Comparison of ENCODE assay signal across 10 cellular contexts in the genomic region with DNA sequence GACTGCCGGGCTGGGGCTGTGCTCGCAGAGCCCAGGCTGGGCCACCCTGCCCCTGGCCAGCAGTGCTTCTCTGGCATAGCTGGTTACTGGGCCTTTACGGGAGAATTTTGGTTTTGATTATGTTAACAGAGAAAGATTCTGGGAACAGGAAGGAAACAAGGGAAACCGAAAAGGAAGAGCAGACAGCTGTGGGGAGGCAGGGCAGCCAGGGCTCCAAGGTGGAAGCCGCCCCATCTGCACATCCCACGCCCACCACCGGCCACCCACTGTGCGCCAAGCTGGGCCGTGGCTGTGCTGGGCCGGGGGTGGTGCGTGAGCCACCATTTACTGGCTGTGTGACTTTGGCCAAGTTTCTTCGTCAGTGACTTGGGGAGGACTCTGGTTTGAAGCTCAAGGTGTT. TPM values are rescaled to one million over a fixed set of nuclear protein-coding genes. Genes with fewer than 3 reads are reported as not detected.
A peak's percentile ranks its signal among the peaks of the same experiment; 100 is the strongest.
DNase-seq lines count a peak whose midpoint lies in the region; ATAC-seq, FAIRE-seq and TF ChIP-seq lines count a peak whose summit lies in the region.
"Had no signal": no experiment of that assay in that cellular context is flagged by ENCODE, and none has a peak within 500 bp of the region (broad histone marks: within the 10 kb centered on the region; RNA-seq: fewer than 3 reads in every experiment).

No MANE protein-coding gene starts in this region.

- H3K4me3 ChIP-seq in HepG2 (replicated peaks in 1 of 3; ENCODE audit: insufficient read depth in 1 of 3, low read depth in 2 of 3, low read length in 3 of 3) (no peak overlapping the region; a peak in 1 of 6 replicates), urinary bladder (ENCODE audit: low read depth, low read length) (peak overlapping the region; percentile 25)

- H2AFZ ChIP-seq in HepG2 (ENCODE audit: low read length): no peak overlapping the region

- intact Hi-C loops in Right ventricle myocardium superior (cut with DNase I): no loop called here
- intact Hi-C loops in cardiac septum (cut with DNase I): no loop called here
- intact Hi-C loops in HepG2 (cut with micrococcal nuclease; ENCODE audit: unreplicated experiment): no loop called here

- peak overlapping the region; percentile 99 for H3K27ac Mint-ChIP-seq in activated CD4-positive, alpha-beta memory T cell treated with anti-CD3 and anti-CD28 coated beads, Interleukin-2, amount 10 ng/mL, durations not matched to agents 7 days and 5 days

- peaks cover 43% of the 10 kb centered on the region for H3K4me1 ChIP-seq in HepG2 (ENCODE audit: insufficient read depth, low read length)
- peaks cover 4% of the 10 kb centered on the region for H3K4me1 ChIP-seq in urinary bladder (ENCODE audit: insufficient read depth)
- H3K4me1 ChIP-seq: foreskin keratinocyte had no signal

- H3K27me3 ChIP-seq in HepG2 (ENCODE audit: control insufficient read depth in 1 of 2, insufficient read depth in 2 of 2, low read length in 2 of 2): no peaks in the 10 kb centered on the region
- H3K27me3 ChIP-seq: foreskin keratinocyte had no signal

- POLR2A ChIA-PET in activated CD4-positive, alpha-beta memory T cell treated with anti-CD3 and anti-CD28 coated beads, Interleukin-2, amount 10 ng/mL, durations not matched to agents 7 days and 5 days (lab: Charles Lee): interaction anchor here (0.7 to 6.5 kb wide), 17 partner anchors 8 to 394 kb away, joined by 3 to 86 read pairs (median 5); a partner anchor contains a TSS
- POLR2A ChIA-PET in HepG2 (lab: Yijun Ruan, JAX): interaction anchor here (1.4 kb wide), 1 partner anchor 12 kb away, joined by 5 read pairs; no protein-coding TSS in a partner anchor

- peak overlapping the region; percentile 82 for H3K4me3 Mint-ChIP-seq in activated CD4-positive, alpha-beta memory T cell treated with anti-CD3 and anti-CD28 coated beads, Interleukin-2, amount 10 ng/mL, durations not matched to agents 7 days and 5 days

- no peak for TF ChIP-seq CTCF in HepG2 (CRISPR knock-in tag; IDR thresholded peaks at IDR 0.05)

- H3K4me2 ChIP-seq in HepG2 (ENCODE audit: low read depth, low read length): no peak overlapping the region

- peaks cover 54% of the 10 kb centered on the region for H3K36me3 Mint-ChIP-seq in activated CD4-positive, alpha-beta memory T cell treated with anti-CD3 and anti-CD28 coated beads, Interleukin-2, amount 10 ng/mL, durations not matched to agents 7 days and 5 days (ENCODE audit: low read depth)

- H4K20me1 ChIP-seq in HepG2 (ENCODE audit: insufficient read depth, low read length): peaks cover 17% of the 10 kb centered on the region; the same call in 1 of the 2 replicates

- H3K27ac ChIP-seq in HepG2 (ENCODE audit: extremely low read length, insufficient read depth, low read length): peak overlapping the region; percentile 23
- H3K27ac ChIP-seq in urinary bladder (ENCODE audit: low read depth): no peak overlapping the region
- H3K27ac ChIP-seq: foreskin keratinocyte had no signal

- H3K9me3 ChIP-seq in HepG2 (ENCODE audit: low read length): no peaks in the 10 kb centered on the region

- whole genome bisulfite sequencing in HepG2 (ENCODE audit: low lambda C conversion rate): 89% methylated on average over 10 of the region's 12 CpGs
- WGBS in urinary bladder: 52% methylated on average over 12 of the region's 12 CpGs

- CTCF ChIA-PET in activated CD4-positive, alpha-beta memory T cell treated with anti-CD3 and anti-CD28 coated beads, Interleukin-2, amount 10 ng/mL, durations not matched to agents 7 days and 5 days (lab: Charles Lee): interaction anchor here (1.1 to 1.2 kb wide), 2 partner anchors 50 to 141 kb away, joined by 4 to 5 read pairs; no protein-coding TSS in a partner anchor
- CTCF ChIA-PET in HepG2 (lab: Yijun Ruan, JAX; ENCODE audit: low intra/inter-chr PET ratio, low total read pairs): no interaction called here

- no peak for TF ChIP-seq POLR2A in HepG2 (IDR thresholded peaks at IDR 0.05; ENCODE audit: insufficient read depth in 1 of 2, low read depth in 2 of 2, low read length in 2 of 2)

- TF ChIP-seq RAD21 in HepG2 (CRISPR knock-in tag; IDR thresholded peaks at IDR 0.05): no peak

- peaks cover 0 to 5% of the 10 kb centered on the region in 2 experiments; a peak in 1 of 5 replicates for H3K36me3 ChIP-seq in HepG2 (replicated peaks in 1 of 2; ENCODE audit: control insufficient read depth in 1 of 2, insufficient read depth in 2 of 2, low read length in 2 of 2)
- H3K36me3 ChIP-seq in urinary bladder (ENCODE audit: insufficient read depth): no peaks in the 10 kb centered on the region

- H3K9ac ChIP-seq in HepG2 (ENCODE audit: insufficient read depth, low read depth, low read length): no peak overlapping the region

- no peak for TF ChIP-seq EP300 in HepG2 (IDR thresholded peaks at IDR 0.05; ENCODE audit: low read depth in 2 of 2, low read length in 2 of 2)
- TF ChIP-seq EP300 in HepG2 (CRISPR knock-in tag; IDR thresholded peaks at IDR 0.05; ENCODE audit: borderline replicate concordance): no peak

- no TSS peak for BruUV-seq in HepG2 (replicated peaks; lab: Mats Ljungman, UMichigan)

- in situ Hi-C loops in HepG2 (cut with HindIII; ENCODE audit: extremely low pct_ligation_motif_present, low pct_unique_long_range_greater_than_20kb): no loop called here

- FAIRE-seq in HepG2 (lab: Jason Lieb, UNC): no peak

- H3K79me2 ChIP-seq in HepG2 (ENCODE audit: insufficient read depth, low read length): peaks cover 9% of the 10 kb centered on the region

- no peaks in the 10 kb centered on the region for H3K9me3 Mint-ChIP-seq in activated CD4-positive, alpha-beta memory T cell treated with anti-CD3 and anti-CD28 coated beads, Interleukin-2, amount 10 ng/mL, durations not matched to agents 7 days and 5 days

- DNase-seq in Right ventricle myocardium superior (no peak), cardiac septum (ENCODE audit: low spot score) (no peak), HepG2 (ENCODE audit: low spot score) (no peak)
- no peak for DNase-seq in activated CD4-positive, alpha-beta memory T cell treated with anti-CD3 and anti-CD28 coated beads, Interleukin-2, amount 10 ng/mL, durations not matched to agents 7 days and 5 days
- no peak for DNase-seq in activated effector memory CD4-positive, alpha-beta T cell treated with anti-CD3 and anti-CD28 coated beads, Interleukin-2, amount 50 U/mL, for 16 hours
- DNase-seq in effector CD8-positive, alpha-beta T cell (lab: John Stamatoyannopoulos, UW): no peak
- DNase-seq: DMS79, foreskin keratinocyte had no signal

- no peaks in the 10 kb centered on the region for H3K27me3 Mint-ChIP-seq in activated CD4-positive, alpha-beta memory T cell treated with anti-CD3 and anti-CD28 coated beads, Interleukin-2, amount 10 ng/mL, durations not matched to agents 7 days and 5 days

- ATAC-seq in Right ventricle myocardium superior (ENCODE audit: poor library complexity) (peak; percentile 4), HepG2 (peak; percentile 9; the same call in 1 of the 3 replicates), GM18520 (IDR thresholded peaks at IDR 0.05; ENCODE audit: unreplicated experiment) (no peak)
- ATAC-seq: foreskin keratinocyte had no signal

- peaks cover 66% of the 10 kb centered on the region for H3K4me1 Mint-ChIP-seq in activated CD4-positive, alpha-beta memory T cell treated with anti-CD3 and anti-CD28 coated beads, Interleukin-2, amount 10 ng/mL, durations not matched to agents 7 days and 5 days

RNA-seq across cellular contexts. Expression of a gene that starts 20.1 kb away (rescaled TPM):
- total RNA-seq in Right ventricle myocardium superior (24.9 TPM), cardiac septum (19.1 TPM), HepG2 (2016; rRNA removed; fragmentation: Illumina TruSeq; extraction: Trizol) (7.0 and 16.9 TPM in 2 replicates), urinary bladder (26.0 TPM)
- 10 to 100 TPM; 77.0 to 80.3 TPM for total RNA-seq in activated CD4-positive, alpha-beta memory T cell treated with anti-CD3 and anti-CD28 coated beads, Interleukin-2, amount 10 ng/mL, durations not matched to agents 7 days and 5 days
- 8.3 and 8.9 TPM in 2 replicates for total RNA-seq in HepG2 (2016; cell fraction: cytosol; rRNA removed; fragmentation: Illumina TruSeq; extraction: Trizol; ENCODE audit: low read depth)
- total RNA-seq in HepG2 (2016; cell fraction: insoluble cytoplasmic fraction; rRNA removed; fragmentation: Illumina TruSeq; extraction: Trizol): 6.0 and 17.5 TPM in 2 replicates
- total RNA-seq in HepG2 (2016; cell fraction: membrane; rRNA removed; fragmentation: Illumina TruSeq; extraction: Trizol): 10.1 and 13.2 TPM in 2 replicates
- 24.2 and 26.2 TPM in 2 replicates for total RNA-seq in HepG2 (2016; cell fraction: nucleus; rRNA removed; fragmentation: Illumina TruSeq; extraction: Trizol)
- polyA plus RNA-seq in HepG2 (2011; rRNA removed) (34.5 and 38.6 TPM in 2 replicates), urinary bladder (18.8 TPM)
- 9.0 and 10.4 TPM in 2 replicates for polyA plus RNA-seq in HepG2 (2011; cell fraction: cytosol; rRNA removed)
- 190 and 200 TPM in 2 replicates for polyA plus RNA-seq in HepG2 (2011; cell fraction: nucleus; rRNA removed)
- polyA plus RNA-seq in HepG2 (2012): 8.5 and 20.0 TPM in 2 replicates
- 8.6 and 9.1 TPM in 2 replicates for polyA plus RNA-seq in HepG2 (2016; cell fraction: cytosol; fragmentation: Illumina TruSeq; extraction: Trizol; ENCODE audit: low read depth)
- 8.9 and 10.1 TPM in 2 replicates for polyA plus RNA-seq in HepG2 (2016; cell fraction: insoluble cytoplasmic fraction; fragmentation: Illumina TruSeq; extraction: Trizol; ENCODE audit: low read depth)
- 12.6 and 15.4 TPM in 2 replicates for polyA plus RNA-seq in HepG2 (2016; cell fraction: membrane; fragmentation: Illumina TruSeq; extraction: Trizol; ENCODE audit: low read depth)
- 68.6 and 68.9 TPM in 2 replicates for polyA plus RNA-seq in HepG2 (2016; cell fraction: nucleus; fragmentation: Illumina TruSeq; extraction: Trizol; ENCODE audit: insufficient read depth, low read depth)
- 33.1 and 43.4 TPM in 2 replicates for polyA minus RNA-seq in HepG2 (2011; rRNA and poly(A)+ RNA removed; ENCODE audit: low replicate concordance)
- polyA minus RNA-seq in HepG2 (2011; cell fraction: cytosol; rRNA and poly(A)+ RNA removed): 8.4 and 8.5 TPM in 2 replicates
- 60.7 and 63.2 TPM in 2 replicates for polyA minus RNA-seq in HepG2 (2011; cell fraction: nucleus; rRNA and poly(A)+ RNA removed)

RNA-seq across cellular contexts. Expression of a gene that starts 30.7 kb away (rescaled TPM):
- total RNA-seq in Right ventricle myocardium superior: 217 TPM
- 213 TPM for total RNA-seq in cardiac septum
- 100 to 1,000 TPM; 266 to 277 TPM for total RNA-seq in activated CD4-positive, alpha-beta memory T cell treated with anti-CD3 and anti-CD28 coated beads, Interleukin-2, amount 10 ng/mL, durations not matched to agents 7 days and 5 days
- 122 and 133 TPM in 2 replicates for total RNA-seq in HepG2 (2016; rRNA removed; fragmentation: Illumina TruSeq; extraction: Trizol)
- total RNA-seq in HepG2 (2016; cell fraction: cytosol; rRNA removed; fragmentation: Illumina TruSeq; extraction: Trizol; ENCODE audit: low read depth): 25.1 and 28.0 TPM in 2 replicates
- 104 and 117 TPM in 2 replicates for total RNA-seq in HepG2 (2016; cell fraction: insoluble cytoplasmic fraction; rRNA removed; fragmentation: Illumina TruSeq; extraction: Trizol)
- total RNA-seq in HepG2 (2016; cell fraction: membrane; rRNA removed; fragmentation: Illumina TruSeq; extraction: Trizol): 56.9 and 59.3 TPM in 2 replicates
- 109 and 119 TPM in 2 replicates for total RNA-seq in HepG2 (2016; cell fraction: nucleus; rRNA removed; fragmentation: Illumina TruSeq; extraction: Trizol)
- 73.9 and 76.3 TPM in 2 replicates for polyA plus RNA-seq in HepG2 (2011; rRNA removed)
- 48.1 and 66.3 TPM in 2 replicates for polyA plus RNA-seq in HepG2 (2011; cell fraction: cytosol; rRNA removed)
- polyA plus RNA-seq in HepG2 (2011; cell fraction: nucleus; rRNA removed): 210 and 221 TPM in 2 replicates
- 70.7 and 77.6 TPM in 2 replicates for polyA plus RNA-seq in HepG2 (2012)
- polyA plus RNA-seq in HepG2 (2016; cell fraction: cytosol; fragmentation: Illumina TruSeq; extraction: Trizol; ENCODE audit: low read depth): 11.6 and 13.4 TPM in 2 replicates
- 90.6 and 120 TPM in 2 replicates for polyA plus RNA-seq in HepG2 (2016; cell fraction: insoluble cytoplasmic fraction; fragmentation: Illumina TruSeq; extraction: Trizol; ENCODE audit: low read depth)
- polyA plus RNA-seq in HepG2 (2016; cell fraction: membrane; fragmentation: Illumina TruSeq; extraction: Trizol; ENCODE audit: low read depth): 40.3 and 41.9 TPM in 2 replicates
- polyA plus RNA-seq in HepG2 (2016; cell fraction: nucleus; fragmentation: Illumina TruSeq; extraction: Trizol; ENCODE audit: insufficient read depth, low read depth): 163 and 167 TPM in 2 replicates
- polyA minus RNA-seq in HepG2 (2011; rRNA and poly(A)+ RNA removed; ENCODE audit: low replicate concordance): 28.2 and 90.0 TPM in 2 replicates
- 43.0 and 48.4 TPM in 2 replicates for polyA minus RNA-seq in HepG2 (2011; cell fraction: cytosol; rRNA and poly(A)+ RNA removed)
- polyA minus RNA-seq in HepG2 (2011; cell fraction: nucleus; rRNA and poly(A)+ RNA removed): 99.5 and 109 TPM in 2 replicates
- 224 TPM for total RNA-seq in urinary bladder
- polyA plus RNA-seq in urinary bladder: 277 TPM

RNA-seq across cellular contexts. Expression of a gene that starts 56.8 kb away (rescaled TPM):
- 25.9 TPM for total RNA-seq in Right ventricle myocardium superior
- 22.6 TPM for total RNA-seq in cardiac septum
- 10 to 100 TPM; 56.1 to 58.4 TPM for total RNA-seq in activated CD4-positive, alpha-beta memory T cell treated with anti-CD3 and anti-CD28 coated beads, Interleukin-2, amount 10 ng/mL, durations not matched to agents 7 days and 5 days
- 28.5 and 38.0 TPM in 2 replicates for total RNA-seq in HepG2 (2016; rRNA removed; fragmentation: Illumina TruSeq; extraction: Trizol)
- total RNA-seq in HepG2 (2016; cell fraction: cytosol; rRNA removed; fragmentation: Illumina TruSeq; extraction: Trizol; ENCODE audit: low read depth): 51.3 and 56.9 TPM in 2 replicates
- 23.8 and 37.4 TPM in 2 replicates for total RNA-seq in HepG2 (2016; cell fraction: insoluble cytoplasmic fraction; rRNA removed; fragmentation: Illumina TruSeq; extraction: Trizol)
- total RNA-seq in HepG2 (2016; cell fraction: membrane; rRNA removed; fragmentation: Illumina TruSeq; extraction: Trizol): 75.6 and 77.4 TPM in 2 replicates
- 22.8 and 24.6 TPM in 2 replicates for total RNA-seq in HepG2 (2016; cell fraction: nucleus; rRNA removed; fragmentation: Illumina TruSeq; extraction: Trizol)
- polyA plus RNA-seq in HepG2 (2011; rRNA removed): 25.6 and 30.1 TPM in 2 replicates
- 24.2 and 29.8 TPM in 2 replicates for polyA plus RNA-seq in HepG2 (2011; cell fraction: cytosol; rRNA removed)
- 85.8 and 92.8 TPM in 2 replicates for polyA plus RNA-seq in HepG2 (2011; cell fraction: nucleus; rRNA removed)
- polyA plus RNA-seq in HepG2 (2012): 14.3 and 23.5 TPM in 2 replicates
- 52.0 and 56.1 TPM in 2 replicates for polyA plus RNA-seq in HepG2 (2016; cell fraction: cytosol; fragmentation: Illumina TruSeq; extraction: Trizol; ENCODE audit: low read depth)
- 25.2 and 28.5 TPM in 2 replicates for polyA plus RNA-seq in HepG2 (2016; cell fraction: insoluble cytoplasmic fraction; fragmentation: Illumina TruSeq; extraction: Trizol; ENCODE audit: low read depth)
- 60.4 and 61.0 TPM in 2 replicates for polyA plus RNA-seq in HepG2 (2016; cell fraction: membrane; fragmentation: Illumina TruSeq; extraction: Trizol; ENCODE audit: low read depth)
- polyA plus RNA-seq in HepG2 (2016; cell fraction: nucleus; fragmentation: Illumina TruSeq; extraction: Trizol; ENCODE audit: insufficient read depth, low read depth): 46.5 and 50.4 TPM in 2 replicates
- polyA minus RNA-seq in HepG2 (2011; rRNA and poly(A)+ RNA removed; ENCODE audit: low replicate concordance): 10.0 and 18.7 TPM in 2 replicates
- polyA minus RNA-seq in HepG2 (2011; cell fraction: cytosol; rRNA and poly(A)+ RNA removed): 8.1 and 8.4 TPM in 2 replicates
- polyA minus RNA-seq in HepG2 (2011; cell fraction: nucleus; rRNA and poly(A)+ RNA removed): 18.6 and 22.9 TPM in 2 replicates
- total RNA-seq in urinary bladder: 13.1 TPM
- 49.8 TPM for polyA plus RNA-seq in urinary bladder
